ENCODE assay signal across 8 cellular contexts in the genomic region with DNA sequence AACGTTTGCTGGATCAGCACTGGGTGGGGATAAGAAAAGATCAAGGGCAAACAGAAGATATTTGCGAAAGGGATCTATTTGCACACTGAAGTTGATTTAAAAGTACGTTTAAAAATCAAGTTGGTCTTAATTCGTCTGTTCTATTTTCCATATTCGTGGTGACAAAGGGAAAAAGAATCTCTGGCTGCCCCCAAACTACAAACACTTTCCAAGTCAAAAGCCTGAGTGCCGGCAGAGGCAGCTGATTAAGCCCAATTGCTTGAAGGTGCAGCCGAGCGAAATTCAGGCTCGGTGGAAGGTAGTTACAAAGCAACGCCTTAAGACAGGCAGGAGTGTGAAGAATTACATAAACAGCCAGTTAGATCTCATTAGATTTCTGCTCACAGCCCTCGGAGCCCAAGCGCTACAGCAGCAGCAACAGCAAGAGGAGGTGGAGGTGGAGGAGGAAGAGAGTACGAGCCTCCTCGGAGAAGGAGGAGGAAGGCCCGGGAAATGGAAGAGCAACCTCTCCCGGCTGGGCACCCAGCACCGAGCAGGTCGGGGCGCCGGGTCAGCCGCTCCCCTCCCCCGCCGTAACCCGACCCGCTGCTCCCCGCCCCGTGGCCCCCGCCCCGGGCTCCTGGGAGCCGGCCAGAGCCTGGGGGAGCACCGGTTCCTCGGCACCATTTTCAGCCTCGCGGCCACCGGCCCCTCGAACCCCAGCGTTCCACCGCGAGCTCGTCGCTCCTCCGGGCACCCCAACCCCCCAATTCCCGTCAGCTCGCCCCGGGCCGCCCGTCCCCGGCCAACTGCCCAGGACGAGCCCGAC. TPM values are rescaled to one million over a fixed set of nuclear protein-coding genes. Genes with fewer than 3 reads are reported as not detected.
DNase-seq lines count a peak whose midpoint lies in the region; ATAC-seq, FAIRE-seq and TF ChIP-seq lines count a peak whose summit lies in the region.

No MANE protein-coding gene starts in this region.

- H3F3A ChIP-seq in GM23248 (ENCODE audit: insufficient read depth) (peaks cover 44% of the 10 kb centered on the region), MM.1S (ENCODE audit: insufficient read depth, low read length) (peaks cover 25% of the 10 kb centered on the region)

- TF ChIP-seq RAD21 in K562 (CRISPR knock-in tag; conservative IDR thresholded peaks at IDR 0.05 in 1 of 2, IDR thresholded peaks at IDR 0.05 in 1 of 2): no peak

- H4K20me1 ChIP-seq in DND-41 (ENCODE audit: insufficient read depth, low read length) (peaks cover 12% of the 10 kb centered on the region; the same call in 1 of the 2 replicates), GM23248 (ENCODE audit: insufficient read depth) (peaks cover 15% of the 10 kb centered on the region; the same call in 1 of the 2 replicates), MM.1S (ENCODE audit: insufficient read depth, low read length) (no peaks in the 10 kb centered on the region), K562 (replicated peaks; ENCODE audit: control insufficient read depth, insufficient read depth, low read length) (peaks cover 12% of the 10 kb centered on the region)

- WGBS in GM23248 (ENCODE audit: low coverage in 1 of 2, low lambda C conversion rate in 2 of 2, missing lambda C conversion rate in 2 of 2), 2 experiments: 0% methylated on average over 26 to 40 of the region's 50 CpGs
- 0% methylated on average over 39 of the region's 50 CpGs for WGBS in K562 (ENCODE audit: insufficient coverage, low coverage, missing lambda C conversion rate)
- 0 to 1% methylated on average over 50 of the region's 50 CpGs for WGBS in sigmoid colon, 2 donors

- CTCF ChIA-PET in K562 (lab: Yijun Ruan, JAX; ENCODE audit: low intra/inter-chr PET ratio): no interaction called here

- H3K4me1 ChIP-seq in DND-41 (ENCODE audit: insufficient read depth, low read length): peaks cover 36% of the 10 kb centered on the region
- peaks cover 32% of the 10 kb centered on the region for H3K4me1 ChIP-seq in GM23248 (ENCODE audit: insufficient read depth)
- peaks cover 11% of the 10 kb centered on the region for H3K4me1 ChIP-seq in MM.1S (ENCODE audit: low read length)
- H3K4me1 ChIP-seq in K562 (replicated peaks in 1 of 2; ENCODE audit: control insufficient read depth in 2 of 2, insufficient read depth in 2 of 2, low read length in 2 of 2): peaks cover 11 to 13% of the 10 kb centered on the region in 2 experiments; a peak in 4 of 5 replicates
- H3K4me1 ChIP-seq in iPS-18a (ENCODE audit: control insufficient read depth, low read depth, low read length): peaks cover 12% of the 10 kb centered on the region
- H3K4me1 ChIP-seq in sigmoid colon: peaks cover 0 to 57% (median 41%) of the 10 kb centered on the region in 4 donors

- TF ChIP-seq EP300 in K562 (IDR thresholded peaks at IDR 0.05; ENCODE audit: low read length) (no peak), sigmoid colon (IDR thresholded peaks at IDR 0.05) (no peak)

- ATAC-seq in DND-41 (ENCODE audit: insufficient read depth, low read depth): 0 out of 3 replicates have a peak, but pooled peaks have one; percentile 2
- peak; percentile 49 for ATAC-seq in K562

- H3K4me2 ChIP-seq in DND-41 (ENCODE audit: insufficient read depth, low read length) (peak overlapping the region; percentile 85), GM23248 (ENCODE audit: unreplicated experiment) (peak overlapping the region; percentile 92), MM.1S (ENCODE audit: low read depth, low read length) (peak overlapping the region; percentile 84), K562 (ENCODE audit: insufficient read depth, low read length) (peak overlapping the region; percentile 95)

- H2AFZ ChIP-seq in DND-41 (ENCODE audit: low read depth, low read length): peak overlapping the region; percentile 62
- peak overlapping the region; percentile 53 for H2AFZ ChIP-seq in GM23248
- H2AFZ ChIP-seq in MM.1S (ENCODE audit: low read length): 0 out of 2 replicates have a peak overlapping the region, but pooled peaks have one; percentile 6
- H2AFZ ChIP-seq in K562 (ENCODE audit: low read depth, low read length): peak overlapping the region; percentile 54

- no peaks in the 10 kb centered on the region for H3K9me1 ChIP-seq in K562 (ENCODE audit: control insufficient read depth, insufficient read depth, low read length)

- TF ChIP-seq POLR2A in K562 (conservative IDR thresholded peaks at IDR 0.05): no peak
- peak; percentile 38 to 47 for TF ChIP-seq POLR2A in sigmoid colon (IDR thresholded peaks at IDR 0.05)

- no peaks in the 10 kb centered on the region for H3K9me3 ChIP-seq in DND-41 (ENCODE audit: insufficient read depth, low read length, severe bottlenecking)
- H3K9me3 ChIP-seq in GM23248 (ENCODE audit: low read depth): no peaks in the 10 kb centered on the region
- no peaks in the 10 kb centered on the region for H3K9me3 ChIP-seq in MM.1S (replicated peaks; ENCODE audit: insufficient read depth, low read length)
- H3K9me3 ChIP-seq in K562 (replicated peaks; ENCODE audit: control insufficient read depth, insufficient read depth, low read depth, low read length): no peaks in the 10 kb centered on the region
- H3K9me3 ChIP-seq in iPS-18a (ENCODE audit: control insufficient read depth, low read depth, low read length): no peaks in the 10 kb centered on the region
- H3K9me3 ChIP-seq in sigmoid colon: no peaks in the 10 kb centered on the region

- no peaks in the 10 kb centered on the region for H3K27me3 ChIP-seq in DND-41 (ENCODE audit: insufficient read depth, low read length, poor library complexity)
- no peaks in the 10 kb centered on the region for H3K27me3 ChIP-seq in GM23248 (replicated peaks; ENCODE audit: insufficient read depth)
- no peaks in the 10 kb centered on the region for H3K27me3 ChIP-seq in MM.1S (replicated peaks; ENCODE audit: insufficient read depth, low read length)
- H3K27me3 ChIP-seq in K562 (ENCODE audit: control insufficient read depth in 2 of 2, insufficient read depth in 2 of 2, low read length in 2 of 2): no peaks in the 10 kb centered on the region
- no peaks in the 10 kb centered on the region for H3K27me3 ChIP-seq in iPS-18a (ENCODE audit: control insufficient read depth, insufficient read depth, low read length)
- no peaks in the 10 kb centered on the region for H3K27me3 ChIP-seq in sigmoid colon

- BruUV-seq in K562 (replicated peaks; lab: Mats Ljungman, UMichigan): TSS peak; percentile 45

- POLR2A ChIA-PET in K562 (lab: Yijun Ruan, JAX): interaction anchor here (0.6 to 7.7 kb wide), 40 partner anchors 9 to 1090 kb away, joined by 3 to 207 read pairs (median 6); no protein-coding TSS in a partner anchor

- peak overlapping the region; percentile 74 for H3K27ac ChIP-seq in DND-41 (ENCODE audit: low read length)
- peak overlapping the region; percentile 75 for H3K27ac ChIP-seq in GM23248
- peak overlapping the region; percentile 74 for H3K27ac ChIP-seq in MM.1S (ENCODE audit: low read length)
- H3K27ac ChIP-seq in K562 (ENCODE audit: extremely low read depth, low read depth, low read length): peak overlapping the region; percentile 88
- peak overlapping the region; percentile 56 for H3K27ac ChIP-seq in iPS-18a (ENCODE audit: low read length)
- H3K27ac ChIP-seq in sigmoid colon: peak overlapping the region; percentile 99 to 100 (median 99)

- peak overlapping the region; percentile 87 for H3K9ac ChIP-seq in DND-41 (ENCODE audit: low read depth, low read length)
- H3K9ac ChIP-seq in GM23248: peak overlapping the region; percentile 96
- peak overlapping the region; percentile 74 for H3K9ac ChIP-seq in MM.1S (ENCODE audit: low read length)
- peak overlapping the region; percentile 80 to 98 for H3K9ac ChIP-seq in K562 (ENCODE audit: insufficient read depth in 1 of 2, low read depth in 2 of 2, low read length in 2 of 2)
- H3K9ac ChIP-seq in iPS-18a (ENCODE audit: low read length): peak overlapping the region; percentile 87

- no peak for FAIRE-seq in K562 (lab: Jason Lieb, UNC)

- H3K79me2 ChIP-seq in DND-41 (ENCODE audit: insufficient read depth, low read length) (peaks cover 30% of the 10 kb centered on the region), GM23248 (ENCODE audit: insufficient read depth) (peaks cover 48% of the 10 kb centered on the region), MM.1S (ENCODE audit: low read length) (peaks cover 41% of the 10 kb centered on the region), K562 (ENCODE audit: control insufficient read depth, insufficient read depth, low read length) (peaks cover 41% of the 10 kb centered on the region)

- intact Hi-C loops in K562 (cut with micrococcal nuclease) (loop anchor here (5.0 kb wide), 1 partner anchor 302 kb away; a partner anchor contains a TSS), sigmoid colon (cut with DNase I) (loop anchor here (2.0 kb wide), 1 partner anchor 84 kb away; no protein-coding TSS in a partner anchor)

- peak overlapping the region; percentile 40 to 73 for H3K4me3 ChIP-seq in DND-41 (ENCODE audit: low read depth in 1 of 2, low read length in 2 of 2)
- H3K4me3 ChIP-seq in GM23248: peak overlapping the region; percentile 92
- H3K4me3 ChIP-seq in MM.1S (ENCODE audit: low read length): peak overlapping the region; percentile 83
- H3K4me3 ChIP-seq in K562: peak overlapping the region; percentile 88
- peak overlapping the region; percentile 100 for H3K4me3 ChIP-seq in iPS-18a (ENCODE audit: low read length)
- H3K4me3 ChIP-seq in sigmoid colon: peak overlapping the region; percentile 80 to 100 (median 96)

- in situ Hi-C loops in GM23248 (cut with MboI) (no loop called here), K562 (cut with MboI) (loop anchor here (10.0 kb wide), 1 partner anchor 290 kb away; a partner anchor contains a TSS)

- TF ChIP-seq CTCF in DND-41 (IDR thresholded peaks at IDR 0.05; ENCODE audit: borderline replicate concordance, extremely low read depth, low read length, poor library complexity, severe bottlenecking) (no peak), MM.1S (IDR thresholded peaks at IDR 0.05; ENCODE audit: low read length) (peak; percentile 6; the same call in 1 of the 2 replicates), K562 (IDR thresholded peaks at IDR 0.05 in 2 of 3, conservative IDR thresholded peaks at IDR 0.05 in 1 of 3; ENCODE audit: insufficient read depth in 2 of 3, low read depth in 1 of 3, low read length in 3 of 3) (no peak), sigmoid colon (IDR thresholded peaks at IDR 0.05) (no peak)

- no peaks in the 10 kb centered on the region for H3K9me2 ChIP-seq in GM23248 (ENCODE audit: insufficient read depth)
- H3K9me2 ChIP-seq in MM.1S (replicated peaks; ENCODE audit: insufficient read depth, low read length): no peaks in the 10 kb centered on the region

- H3K36me3 ChIP-seq in DND-41 (ENCODE audit: insufficient read depth, low read length): peaks cover 11% of the 10 kb centered on the region
- peaks cover 25% of the 10 kb centered on the region for H3K36me3 ChIP-seq in GM23248 (ENCODE audit: low read depth)
- peaks cover 4% of the 10 kb centered on the region; the same call in 1 of the 2 replicates for H3K36me3 ChIP-seq in MM.1S (replicated peaks; ENCODE audit: insufficient read depth, low read length)
- peaks cover 26% of the 10 kb centered on the region for H3K36me3 ChIP-seq in K562 (ENCODE audit: control insufficient read depth, insufficient read depth, low read length)
- H3K36me3 ChIP-seq in iPS-18a (ENCODE audit: control insufficient read depth, low read depth, low read length): peaks cover 23% of the 10 kb centered on the region
- peaks cover 0 to 25% (median 2%) of the 10 kb centered on the region in 4 donors for H3K36me3 ChIP-seq in sigmoid colon

- DNase-seq in DND-41: peak; percentile 51
- peak; percentile 76 for DNase-seq in GM23248
- DNase-seq in MM.1S: peak; percentile 61
- peak in 3 of 5 donors; percentile 45 to 65 (median 48) for DNase-seq in T-helper 1 cell
- DNase-seq in K562 (ENCODE audit: extremely low read depth in 1 of 4, low spot score in 3 of 4): peak; percentile 67 to 74 (median 70)
- DNase-seq in sigmoid colon: peak; percentile 85
- no peak for DNase-seq in DMS114 treated with DMSO at 0.1 percent for 48 hours (lab: John Stamatoyannopoulos, UW; ENCODE audit: unreplicated experiment)

RNA-seq across cellular contexts. Expression of a gene that starts 0.9 kb away (rescaled TPM):
- total RNA-seq in GM23248 (2014; rRNA removed; shearing (Covaris generic)): 6.7 and 8.4 TPM in 2 replicates
- polyA plus RNA-seq in GM23248 (2016; fragmentation: Nextera tagmentation; extraction: Ambion mirVana) (93.8 and 96.4 TPM in 2 replicates), K562 (2011; rRNA removed) (10.5 and 10.8 TPM in 2 replicates), K562 (2014; fragmentation: Illumina TruSeq; extraction: Trizol) (14.9 and 17.6 TPM in 2 replicates), K562 (2014; fragmentation: Nextera tagmentation; extraction: Ambion mirVana) (10 to 100 TPM; 44.9 to 63.7 TPM), K562 (2014; rRNA removed) (10.9 and 11.8 TPM in 2 replicates), sigmoid colon (10 to 100 TPM; 32.4 to 57.1 (median 39.4) TPM)
- 10.4 and 18.1 TPM in 2 replicates for total RNA-seq in K562 (2011; cell fraction: chromatin; rRNA removed; ENCODE audit: low replicate concordance)
- total RNA-seq in K562 (2011; cell fraction: nucleolus; rRNA removed): 14.8 and 18.2 TPM in 2 replicates
- total RNA-seq in K562 (2011; cell fraction: nucleoplasm; rRNA removed): 19.9 and 21.5 TPM in 2 replicates
- total RNA-seq in K562 (2014; rRNA removed) (4.8 and 13.9 TPM in 2 replicates), K562 (2014; rRNA removed; fragmentation: Illumina TruSeq; extraction: Trizol) (12.4 and 13.2 TPM in 2 replicates), K562 (2015; rRNA removed; fragmentation: Illumina TruSeq; extraction: Trizol) (13.2 TPM in 2 replicates), K562 (2021) (29.9 and 31.0 TPM in 2 replicates), sigmoid colon (10 to 100 TPM; 16.2 to 31.1 (median 30.1) TPM)
- 8.5 and 9.7 TPM in 2 replicates for polyA plus RNA-seq in K562 (2011; cell fraction: cytosol; rRNA removed)
- polyA plus RNA-seq in K562 (2011; cell fraction: nucleus; rRNA removed): 17.6 and 24.1 TPM in 2 replicates
- 16.9 and 24.9 TPM in 2 replicates for polyA plus RNA-seq in K562 (2012)
- 19.1 and 19.5 TPM in 2 replicates for polyA minus RNA-seq in K562 (2011; rRNA and poly(A)+ RNA removed)
- polyA minus RNA-seq in K562 (2011; cell fraction: cytosol; rRNA and poly(A)+ RNA removed): 13.5 and 14.2 TPM in 2 replicates
- polyA minus RNA-seq in K562 (2011; cell fraction: nucleus; rRNA and poly(A)+ RNA removed): 22.5 and 23.9 TPM in 2 replicates

RNA-seq across cellular contexts. Expression of a gene that starts 29.9 kb away (rescaled TPM):
- not detected in 2 replicates for total RNA-seq in GM23248 (2014; rRNA removed; shearing (Covaris generic))
- polyA plus RNA-seq in GM23248 (2016; fragmentation: Nextera tagmentation; extraction: Ambion mirVana): not detected in 2 replicates
- total RNA-seq in K562 (2011; cell fraction: chromatin; rRNA removed; ENCODE audit: low replicate concordance): not detected in 2 replicates
- not detected in 2 replicates for total RNA-seq in K562 (2011; cell fraction: nucleolus; rRNA removed)
- total RNA-seq in K562 (2011; cell fraction: nucleoplasm; rRNA removed): not detected in 2 replicates
- not detected in 2 replicates for total RNA-seq in K562 (2014; rRNA removed)
- not detected in 2 replicates for total RNA-seq in K562 (2014; rRNA removed; fragmentation: Illumina TruSeq; extraction: Trizol)
- total RNA-seq in K562 (2015; rRNA removed; fragmentation: Illumina TruSeq; extraction: Trizol): not detected in 2 replicates
- 0.07 TPM in 1 of 2 replicates, not detected in the other for total RNA-seq in K562 (2021)
- polyA plus RNA-seq in K562 (2011; rRNA removed): not detected in 2 replicates
- not detected in 2 replicates for polyA plus RNA-seq in K562 (2011; cell fraction: cytosol; rRNA removed)
- polyA plus RNA-seq in K562 (2011; cell fraction: nucleus; rRNA removed): 0.04 TPM in 1 of 2 replicates, not detected in the other
- 0.01 and 0.03 TPM in 2 replicates for polyA plus RNA-seq in K562 (2012)
- polyA plus RNA-seq in K562 (2014; fragmentation: Illumina TruSeq; extraction: Trizol): not detected in 2 replicates
- polyA plus RNA-seq in K562 (2014; fragmentation: Nextera tagmentation; extraction: Ambion mirVana): not detected
- not detected in 2 replicates for polyA plus RNA-seq in K562 (2014; rRNA removed)
- not detected in 2 replicates for polyA minus RNA-seq in K562 (2011; rRNA and poly(A)+ RNA removed)
- not detected in 2 replicates for polyA minus RNA-seq in K562 (2011; cell fraction: cytosol; rRNA and poly(A)+ RNA removed)
- not detected in 2 replicates for polyA minus RNA-seq in K562 (2011; cell fraction: nucleus; rRNA and poly(A)+ RNA removed)
- 1 to 10 TPM in 1 of 4 donors, under 1 TPM in 3; under 0.01 to 1.1 (median 0.15) TPM for total RNA-seq in sigmoid colon
- polyA plus RNA-seq in sigmoid colon: under 1 TPM in 2 of 3 donors, not detected in 1; under 0.01 to 0.09 TPM

Comparison
In these comparisons a context has a peak if more than half of its experiments do, and no peak if none do; other contexts are left out.
1. H2AFZ ChIP-seq: peak in every context shown above with its lines; median percentile 62 in DND-41; 54 in K562; 53 in GM23248; 6 in MM.1S.